Comparison of ENCODE assay signal across 23 cellular contexts in the genomic region with DNA sequence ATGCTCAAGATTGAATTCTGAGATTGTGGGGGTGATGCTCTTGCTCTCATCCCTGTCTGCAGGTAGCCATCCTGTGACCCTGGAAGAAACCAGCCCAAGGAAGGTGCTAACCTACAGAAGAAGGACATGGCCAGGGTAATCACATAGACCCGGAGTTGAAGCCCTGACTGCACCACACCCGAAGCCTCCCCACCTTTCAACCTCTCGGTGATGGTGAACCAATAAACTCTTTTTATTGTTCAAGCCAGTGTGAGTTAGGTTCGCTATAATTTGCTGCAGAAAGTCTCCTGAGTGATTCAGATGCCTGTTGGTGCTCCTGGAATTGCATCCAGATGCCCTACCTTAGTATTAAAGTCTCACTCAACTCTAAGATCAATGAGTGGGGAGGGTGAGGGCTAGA.
"Had no signal": no experiment of that assay in that cellular context is flagged by ENCODE, and none has a peak within 500 bp of the region (broad histone marks: within the 10 kb centered on the region; RNA-seq: fewer than 3 reads in every experiment).

No MANE protein-coding gene starts in this region.

- H3K9ac ChIP-seq: SK-N-SH had no signal

- H3K9me3 Mint-ChIP-seq: activated naive CD8-positive, alpha-beta T cell treated with anti-CD3 and anti-CD28 coated beads, Interleukin-2, amount 10 ng/mL, durations not matched to agents 7 days and 5 days had no signal

- H3K4me1 Mint-ChIP-seq: activated CD4-positive, alpha-beta T cell treated with anti-CD3 and anti-CD28 coated beads for 36 hours; activated naive CD8-positive, alpha-beta T cell treated with anti-CD3 and anti-CD28 coated beads, Interleukin-2, amount 10 ng/mL, durations not matched to agents 7 days and 5 days had no signal

- H3K27ac Mint-ChIP-seq: activated CD4-positive, alpha-beta T cell treated with anti-CD3 and anti-CD28 coated beads for 36 hours; activated CD8-positive, alpha-beta T cell treated with anti-CD3 and anti-CD28 coated beads, Interleukin-2, amount 10 ng/mL, durations not matched to agents 7 days and 5 days; activated naive CD8-positive, alpha-beta T cell treated with anti-CD3 and anti-CD28 coated beads, Interleukin-2, amount 10 ng/mL, durations not matched to agents 7 days and 5 days had no signal

- H3K4me3 Mint-ChIP-seq: activated CD4-positive, alpha-beta T cell treated with anti-CD3 and anti-CD28 coated beads for 36 hours; activated CD8-positive, alpha-beta T cell treated with anti-CD3 and anti-CD28 coated beads, Interleukin-2, amount 10 ng/mL, durations not matched to agents 7 days and 5 days; activated naive CD8-positive, alpha-beta T cell treated with anti-CD3 and anti-CD28 coated beads, Interleukin-2, amount 10 ng/mL, durations not matched to agents 7 days and 5 days had no signal

- H3K9me3 ChIP-seq: adrenal gland, Peyer's patch, SJCRH30, SK-N-SH had no signal

- H3K4me3 ChIP-seq: adrenal gland, Peyer's patch, SJCRH30 had no signal

- H3K36me3 Mint-ChIP-seq: activated naive CD8-positive, alpha-beta T cell treated with anti-CD3 and anti-CD28 coated beads, Interleukin-2, amount 10 ng/mL, durations not matched to agents 7 days and 5 days had no signal

- ATAC-seq: activated CD4-positive, alpha-beta T cell treated with anti-CD3 and anti-CD28 coated beads for 36 hours; activated CD8-positive, alpha-beta T cell treated with anti-CD3 and anti-CD28 coated beads, Interleukin-2, amount 10 ng/mL, durations not matched to agents 7 days and 5 days had no signal

- DNase-seq: activated CD4-positive, alpha-beta T cell treated with anti-CD3 and anti-CD28 coated beads for 36 hours; activated CD8-positive, alpha-beta memory T cell treated with anti-CD3 and anti-CD28 coated beads, Interleukin-2, amount 50 U/mL, for 48 hours; activated CD8-positive, alpha-beta T cell treated with anti-CD3 and anti-CD28 coated beads, Interleukin-2, amount 10 ng/mL, durations not matched to agents 7 days and 5 days; activated naive CD4-positive, alpha-beta T cell treated with anti-CD3 and anti-CD28 coated beads, Interleukin-2, amount 50 U/mL, for 16 hours; activated naive CD8-positive, alpha-beta T cell treated with anti-CD3 and anti-CD28 coated beads, Interleukin-2, amount 10 ng/mL, durations not matched to agents 7 days and 5 days; activated T-cell treated with anti-CD3 and anti-CD28 coated beads, Interleukin-2, amount 50 U/mL, for 1 hour; adrenal gland; anterior cingulate cortex; MM.1S; NCI-H1048; NCI-H146; NCI-H1930; NCI-H2171 treated with DMSO at 0.1 percent for 48 hours; NCI-H226; NCI-H526 treated with DMSO at 0.1 percent for 48 hours; NCI-H82; Peyer's patch; Right ventricle myocardium superior; SJCRH30; SK-N-SH; T-helper 1 cell; WERI-Rb-1 had no signal

- H3K27ac ChIP-seq: adrenal gland, Peyer's patch, RWPE1, SJCRH30, WERI-Rb-1 had no signal

- H3K27me3 ChIP-seq: adrenal gland, Peyer's patch, SJCRH30 had no signal

- H3K36me3 ChIP-seq: adrenal gland, Peyer's patch, SJCRH30, WERI-Rb-1 had no signal

- H3K4me1 ChIP-seq: SJCRH30 had no signal
